ENCODE assay signal across 9 cellular contexts in genomic region chr4:85707591-85707990, GRCh38.
DNase-seq lines count a peak whose midpoint lies in the region; ATAC-seq and TF ChIP-seq lines count a peak whose summit lies in the region.
"Had no signal": no experiment of that assay in that cellular context is flagged by ENCODE, and none has a peak within 500 bp of the region (broad histone marks: within the 10 kb centered on the region; RNA-seq: fewer than 3 reads in every experiment).

No MANE protein-coding gene starts in this region.

- no peak overlapping the region for H3K27ac ChIP-seq in A673 (ENCODE audit: low read depth, low read length, poor library complexity, severe bottlenecking)

- DNase-seq in A673 (ENCODE audit: low spot score), result peak; percentile 20
- DNase-seq in MV-4-11 (lab: John Stamatoyannopoulos, UW), result peak; percentile 61
- no peak for DNase-seq in BE2C
- no peak for DNase-seq in activated CD4-positive, alpha-beta T cell treated with anti-CD3 and anti-CD28 coated beads for 4 hours
- DNase-seq in activated T-cell treated with anti-CD3 and anti-CD28 coated beads, Interleukin-2, amount 50 U/mL, for 24 hours, result no peak
- no peak for DNase-seq in NCI-H2107 (lab: John Stamatoyannopoulos, UW)
- DNase-seq: effector CD8-positive, alpha-beta T cell had no signal

- no peak overlapping the region for H3K4me3 Mint-ChIP-seq in activated T-cell treated with anti-CD3 and anti-CD28 coated beads, Interleukin-2, amount 50 U/mL, for 24 hours

- POLR2A ChIA-PET in A673 (lab: Charles Lee; ENCODE audit: low non-redundant PET), result no interaction called here

- ATAC-seq in GM19025 (IDR thresholded peaks at IDR 0.05; ENCODE audit: low read depth, unreplicated experiment) (peak; percentile 79), HG02870 (IDR thresholded peaks at IDR 0.05; ENCODE audit: unreplicated experiment) (peak; percentile 75)

- TF ChIP-seq CTCF in A673 (conservative IDR thresholded peaks at IDR 0.05; ENCODE audit: low read depth, low read length) (no peak), BE2C (IDR thresholded peaks at IDR 0.05; ENCODE audit: low read depth, low read length) (no peak)

- H3K36me3 Mint-ChIP-seq in activated T-cell treated with anti-CD3 and anti-CD28 coated beads, Interleukin-2, amount 50 U/mL, for 24 hours (ENCODE audit: low read depth), result no peaks in the 10 kb centered on the region

- intact Hi-C loops in A673 (cut with micrococcal nuclease; ENCODE audit: unreplicated experiment), result no loop called here

- no peaks in the 10 kb centered on the region for H3K9me3 ChIP-seq in A673 (ENCODE audit: low read depth, low read length, poor library complexity, severe bottlenecking)
- H3K9me3 ChIP-seq in BE2C, result no peaks in the 10 kb centered on the region

- BruUV-seq in A673 (replicated peaks; lab: Mats Ljungman, UMichigan), result no TSS peak

- H3K27me3 ChIP-seq in A673 (replicated peaks; ENCODE audit: insufficient read depth, low read depth, low read length, poor library complexity) (no peaks in the 10 kb centered on the region), BE2C (no peaks in the 10 kb centered on the region)

- CTCF ChIA-PET in A673 (lab: Charles Lee), result no interaction called here

- H3K9me3 Mint-ChIP-seq in activated T-cell treated with anti-CD3 and anti-CD28 coated beads, Interleukin-2, amount 50 U/mL, for 24 hours, result peaks cover 2% of the 10 kb centered on the region

- H3K27me3 Mint-ChIP-seq in activated T-cell treated with anti-CD3 and anti-CD28 coated beads, Interleukin-2, amount 50 U/mL, for 24 hours, result no peaks in the 10 kb centered on the region

- H3K36me3 ChIP-seq in A673 (ENCODE audit: insufficient read depth, low read length, poor library complexity, severe bottlenecking) (no peaks in the 10 kb centered on the region), BE2C (no peaks in the 10 kb centered on the region)

- H3K4me3 ChIP-seq in A673 (ENCODE audit: low read depth, low read length, poor library complexity, severe bottlenecking), result no peak overlapping the region
- H3K4me3 ChIP-seq in BE2C (ENCODE audit: low read depth, low read length), result no peak overlapping the region

- no peaks in the 10 kb centered on the region for H3K4me1 Mint-ChIP-seq in activated T-cell treated with anti-CD3 and anti-CD28 coated beads, Interleukin-2, amount 50 U/mL, for 24 hours (ENCODE audit: low read depth)

- H3K4me1 ChIP-seq in A673 (ENCODE audit: insufficient read depth, low read length, poor library complexity, severe bottlenecking) (no peaks in the 10 kb centered on the region), BE2C (no peaks in the 10 kb centered on the region)

- H3K27ac Mint-ChIP-seq in activated T-cell treated with anti-CD3 and anti-CD28 coated beads, Interleukin-2, amount 50 U/mL, for 24 hours, result no peak overlapping the region

Comparison
In these comparisons a context has a peak if more than half of its experiments do, and no peak if none do; other contexts are left out.
1. DNase-seq: peak in A673 (single experiment) and MV-4-11 (single experiment); none in BE2C (single experiment), activated CD4-positive, alpha-beta T cell treated with anti-CD3 and anti-CD28 coated beads for 4 hours (0 of 2), activated T-cell treated with anti-CD3 and anti-CD28 coated beads, Interleukin-2, amount 50 U/mL, for 24 hours (single experiment) and NCI-H2107 (single experiment).